1 cellular context compared by ENCODE assay signal in the genomic region with DNA sequence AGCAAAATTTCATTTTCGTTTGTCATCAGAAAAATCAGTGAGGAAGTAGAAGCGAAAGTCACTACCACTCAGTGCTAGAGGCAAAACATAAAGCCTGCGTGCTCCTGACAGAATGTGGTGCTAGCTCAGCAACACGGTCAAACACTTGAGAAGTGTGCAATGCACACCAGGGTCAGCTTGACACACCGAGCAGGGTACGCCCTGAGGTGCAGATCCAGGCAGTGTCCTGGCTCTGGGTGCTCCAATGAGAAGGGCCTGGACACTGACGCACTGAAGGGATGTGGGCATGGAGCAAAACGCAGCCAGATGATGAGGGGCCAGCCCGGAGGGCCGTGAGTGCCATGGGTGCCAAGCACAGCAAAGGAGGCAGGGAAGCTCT.
TF ChIP-seq lines count a peak whose summit lies in the region.

No MANE protein-coding gene starts in this region.

TF ChIP-seq in GM12878, 131 proteins besides CTCF, POLR2A, EP300 and RAD21 (continued from another document):
- TF ChIP-seq ZBTB33 (IDR thresholded peaks at IDR 0.05) = no peak
- TF ChIP-seq CREB1 (IDR thresholded peaks at IDR 0.05; ENCODE audit: low read depth) = no peak
- no peak for TF ChIP-seq SMAD1 (IDR thresholded peaks at IDR 0.05; ENCODE audit: low read depth, partially characterized antibody)
- no peak for TF ChIP-seq NR2C2 (IDR thresholded peaks at IDR 0.05; ENCODE audit: borderline replicate concordance, control insufficient read depth, insufficient read length, low read depth)
- TF ChIP-seq, protein P1, sequence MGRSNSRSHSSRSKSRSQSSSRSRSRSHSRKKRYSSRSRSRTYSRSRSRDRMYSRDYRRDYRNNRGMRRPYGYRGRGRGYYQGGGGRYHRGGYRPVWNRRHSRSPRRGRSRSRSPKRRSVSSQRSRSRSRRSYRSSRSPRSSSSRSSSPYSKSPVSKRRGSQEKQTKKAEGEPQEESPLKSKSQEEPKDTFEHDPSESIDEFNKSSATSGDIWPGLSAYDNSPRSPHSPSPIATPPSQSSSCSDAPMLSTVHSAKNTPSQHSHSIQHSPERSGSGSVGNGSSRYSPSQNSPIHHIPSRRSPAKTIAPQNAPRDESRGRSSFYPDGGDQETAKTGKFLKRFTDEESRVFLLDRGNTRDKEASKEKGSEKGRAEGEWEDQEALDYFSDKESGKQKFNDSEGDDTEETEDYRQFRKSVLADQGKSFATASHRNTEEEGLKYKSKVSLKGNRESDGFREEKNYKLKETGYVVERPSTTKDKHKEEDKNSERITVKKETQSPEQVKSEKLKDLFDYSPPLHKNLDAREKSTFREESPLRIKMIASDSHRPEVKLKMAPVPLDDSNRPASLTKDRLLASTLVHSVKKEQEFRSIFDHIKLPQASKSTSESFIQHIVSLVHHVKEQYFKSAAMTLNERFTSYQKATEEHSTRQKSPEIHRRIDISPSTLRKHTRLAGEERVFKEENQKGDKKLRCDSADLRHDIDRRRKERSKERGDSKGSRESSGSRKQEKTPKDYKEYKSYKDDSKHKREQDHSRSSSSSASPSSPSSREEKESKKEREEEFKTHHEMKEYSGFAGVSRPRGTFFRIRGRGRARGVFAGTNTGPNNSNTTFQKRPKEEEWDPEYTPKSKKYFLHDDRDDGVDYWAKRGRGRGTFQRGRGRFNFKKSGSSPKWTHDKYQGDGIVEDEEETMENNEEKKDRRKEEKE (IDR thresholded peaks at IDR 0.05) = no peak
- TF ChIP-seq RAD51 (IDR thresholded peaks at IDR 0.05) = no peak
- no peak for TF ChIP-seq CBFB (IDR thresholded peaks at IDR 0.05; ENCODE audit: low read depth)
- TF ChIP-seq BCL11A (IDR thresholded peaks at IDR 0.05; ENCODE audit: low read depth, low read length) = 0 out of 2 replicates have a peak, but pooled peaks have one; percentile 28
- TF ChIP-seq ZBED1 (IDR thresholded peaks at IDR 0.05; ENCODE audit: borderline replicate concordance) = no peak
- no peak for TF ChIP-seq HDAC6 (IDR thresholded peaks at IDR 0.05; ENCODE audit: unreplicated experiment)
- no peak for TF ChIP-seq NRF1 (conservative IDR thresholded peaks at IDR 0.05; ENCODE audit: low read depth, low read length)
- no peak for TF ChIP-seq GABPA (IDR thresholded peaks at IDR 0.05; ENCODE audit: low read depth)
- no peak for TF ChIP-seq SRF (IDR thresholded peaks at IDR 0.05; ENCODE audit: low read depth in 2 of 2, low read length in 2 of 2)
- TF ChIP-seq ZBTB11 (CRISPR knock-in tag; IDR thresholded peaks at IDR 0.05) = no peak
- TF ChIP-seq IRF4 (IDR thresholded peaks at IDR 0.05; ENCODE audit: low read depth, low read length) = peak; percentile 57; the same call in 1 of the 2 replicates
- TF ChIP-seq USF1 (IDR thresholded peaks at IDR 0.05; ENCODE audit: borderline replicate concordance, extremely low read length, insufficient read depth, low read depth, low read length) = no peak
- TF ChIP-seq PAX8 (IDR thresholded peaks at IDR 0.05) = no peak
- no peak for TF ChIP-seq CHD4 (IDR thresholded peaks at IDR 0.05)
- no peak for TF ChIP-seq ASH2L (IDR thresholded peaks at IDR 0.05; ENCODE audit: borderline replicate concordance, low read depth)
- no peak for TF ChIP-seq BRCA1 (IDR thresholded peaks at IDR 0.05; ENCODE audit: low read depth, low read length)
- TF ChIP-seq, protein P2, sequence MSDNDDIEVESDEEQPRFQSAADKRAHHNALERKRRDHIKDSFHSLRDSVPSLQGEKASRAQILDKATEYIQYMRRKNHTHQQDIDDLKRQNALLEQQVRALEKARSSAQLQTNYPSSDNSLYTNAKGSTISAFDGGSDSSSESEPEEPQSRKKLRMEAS (IDR thresholded peaks at IDR 0.05; ENCODE audit: low read depth, low read length) = no peak
- TF ChIP-seq ZSCAN29 (IDR thresholded peaks at IDR 0.05) = no peak
- TF ChIP-seq ATF3 (IDR thresholded peaks at IDR 0.05; ENCODE audit: borderline replicate concordance, extremely low read depth, low read depth, low read length) = no peak
- TF ChIP-seq YY1 (IDR thresholded peaks at IDR 0.05; ENCODE audit: low read depth, low read length) = no peak
- 0 out of 2 replicates have a peak, but pooled peaks have one; percentile 69 for TF ChIP-seq MXI1 (IDR thresholded peaks at IDR 0.05; ENCODE audit: low read depth, low read length)
- no peak for TF ChIP-seq TARDBP (IDR thresholded peaks at IDR 0.05; ENCODE audit: borderline replicate concordance)
- TF ChIP-seq MTA3 (IDR thresholded peaks at IDR 0.05; ENCODE audit: borderline replicate concordance, low read length) = 0 out of 2 replicates have a peak, but pooled peaks have one; percentile 3
- TF ChIP-seq POU2F2 (IDR thresholded peaks at IDR 0.05; ENCODE audit: borderline replicate concordance, low read depth, low read length) = 0 out of 3 replicates have a peak, but pooled peaks have one; percentile 47
- 0 out of 2 replicates have a peak, but pooled peaks have one; percentile 39 for TF ChIP-seq CREM (IDR thresholded peaks at IDR 0.05; ENCODE audit: low read depth)
- TF ChIP-seq, protein P3, sequence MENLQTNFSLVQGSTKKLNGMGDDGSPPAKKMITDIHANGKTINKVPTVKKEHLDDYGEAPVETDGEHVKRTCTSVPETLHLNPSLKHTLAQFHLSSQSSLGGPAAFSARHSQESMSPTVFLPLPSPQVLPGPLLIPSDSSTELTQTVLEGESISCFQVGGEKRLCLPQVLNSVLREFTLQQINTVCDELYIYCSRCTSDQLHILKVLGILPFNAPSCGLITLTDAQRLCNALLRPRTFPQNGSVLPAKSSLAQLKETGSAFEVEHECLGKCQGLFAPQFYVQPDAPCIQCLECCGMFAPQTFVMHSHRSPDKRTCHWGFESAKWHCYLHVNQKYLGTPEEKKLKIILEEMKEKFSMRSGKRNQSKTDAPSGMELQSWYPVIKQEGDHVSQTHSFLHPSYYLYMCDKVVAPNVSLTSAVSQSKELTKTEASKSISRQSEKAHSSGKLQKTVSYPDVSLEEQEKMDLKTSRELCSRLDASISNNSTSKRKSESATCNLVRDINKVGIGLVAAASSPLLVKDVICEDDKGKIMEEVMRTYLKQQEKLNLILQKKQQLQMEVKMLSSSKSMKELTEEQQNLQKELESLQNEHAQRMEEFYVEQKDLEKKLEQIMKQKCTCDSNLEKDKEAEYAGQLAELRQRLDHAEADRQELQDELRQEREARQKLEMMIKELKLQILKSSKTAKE (IDR thresholded peaks at IDR 0.05; ENCODE audit: low read depth, poor library complexity, severe bottlenecking) = no peak
- no peak for TF ChIP-seq YBX1 (IDR thresholded peaks at IDR 0.05)
- no peak for TF ChIP-seq RCOR1 (conservative IDR thresholded peaks at IDR 0.05; ENCODE audit: low read depth, low read length)
- no peak for TF ChIP-seq JUND (IDR thresholded peaks at IDR 0.05; ENCODE audit: low read depth, low read length)
- TF ChIP-seq SMAD5 (IDR thresholded peaks at IDR 0.05; ENCODE audit: low read depth) = no peak
